In the genomic region with DNA sequence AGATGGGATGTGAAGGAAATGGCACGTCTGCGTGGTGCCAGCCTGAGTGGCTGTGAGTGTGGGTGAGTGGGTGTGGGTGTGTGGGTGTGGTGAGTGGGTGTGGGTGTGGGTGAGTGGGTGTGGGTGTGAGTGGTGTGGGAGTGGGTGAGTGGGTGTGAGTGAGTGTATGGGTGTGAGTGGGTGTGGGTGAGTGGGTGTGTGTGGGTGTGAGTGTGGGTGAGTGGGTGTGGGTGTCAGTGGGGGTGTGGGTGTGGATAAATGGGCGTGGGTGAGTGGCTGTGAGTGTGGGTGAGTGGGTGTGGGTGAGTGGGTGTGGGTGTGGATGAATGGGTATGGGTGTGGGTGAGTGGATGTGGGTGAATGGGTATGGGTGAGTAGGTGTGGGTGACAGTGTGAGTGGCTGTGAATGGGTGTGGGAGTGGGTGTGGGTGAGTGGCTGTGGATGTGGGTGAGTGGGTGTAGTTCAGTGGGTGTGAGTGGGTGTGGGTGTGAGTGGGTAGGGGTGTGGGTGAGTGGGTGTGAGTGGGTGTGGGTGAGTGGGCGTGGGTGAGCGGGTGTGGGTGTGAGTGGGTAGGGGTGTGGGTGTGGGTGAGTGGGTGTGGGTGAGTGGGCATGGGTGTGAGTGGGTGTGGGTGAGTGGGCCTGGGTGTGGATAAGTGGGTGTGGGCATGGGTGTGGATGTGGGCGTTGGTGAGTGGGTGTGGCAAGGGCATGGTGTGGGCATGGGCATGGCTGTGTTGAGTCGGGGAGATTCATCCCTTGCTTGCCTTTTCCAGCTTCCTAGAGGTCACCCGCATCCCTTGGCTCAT, we compare ENCODE assay signal across 13 cellular contexts.
DNase-seq lines count a peak whose midpoint lies in the region; ATAC-seq, FAIRE-seq and TF ChIP-seq lines count a peak whose summit lies in the region.
"Had no signal": no experiment of that assay in that cellular context is flagged by ENCODE, and none has a peak within 500 bp of the region (broad histone marks: within the 10 kb centered on the region; RNA-seq: fewer than 3 reads in every experiment).

No MANE protein-coding gene starts in this region.

- H3K36me3 Mint-ChIP-seq in activated T-cell treated with anti-CD3 and anti-CD28 coated beads, Interleukin-2, amount 50 U/mL, for 4 hours (ENCODE audit: insufficient read depth): no peaks in the 10 kb centered on the region

- H3K9ac ChIP-seq in kidney (ENCODE audit: low read length in 2 of 2): no peak overlapping the region

- H3K9me3 Mint-ChIP-seq in activated T-cell treated with anti-CD3 and anti-CD28 coated beads, Interleukin-2, amount 50 U/mL, for 4 hours: no peaks in the 10 kb centered on the region
- H3K9me3 Mint-ChIP-seq: activated T-cell treated with anti-CD3 and anti-CD28 coated beads, Interleukin-2, amount 50 U/mL, for 72 hours; endodermal cell had no signal

- no peaks in the 10 kb centered on the region for H3K4me1 Mint-ChIP-seq in activated T-cell treated with anti-CD3 and anti-CD28 coated beads, Interleukin-2, amount 50 U/mL, for 4 hours (ENCODE audit: low read depth)
- H3K4me1 Mint-ChIP-seq: endodermal cell had no signal

- ATAC-seq in activated T-cell treated with anti-CD3 and anti-CD28 coated beads, Interleukin-2, amount 50 U/mL, for 4 hours: no peak
- ATAC-seq in GM21528 (IDR thresholded peaks at IDR 0.05; ENCODE audit: low FRiP score, unreplicated experiment): no peak
- ATAC-seq in gastroesophageal sphincter: no peak
- ATAC-seq: left colon had no signal

- no peaks in the 10 kb centered on the region for H3K36me3 ChIP-seq in kidney (ENCODE audit: control insufficient read depth in 1 of 2, insufficient read depth in 2 of 2, low read length in 2 of 2)
- H3K36me3 ChIP-seq in testis (ENCODE audit: low read depth, missing control alignments): no peaks in the 10 kb centered on the region
- H3K36me3 ChIP-seq in gastroesophageal sphincter: no peaks in the 10 kb centered on the region

- TF ChIP-seq EP300 in gastroesophageal sphincter (IDR thresholded peaks at IDR 0.05): no peak

- no peak overlapping the region for H3K27ac ChIP-seq in kidney (ENCODE audit: low read depth in 2 of 2, low read length in 2 of 2)
- H3K27ac ChIP-seq in testis: peak overlapping the region; percentile 67 to 78
- H3K27ac ChIP-seq in gastroesophageal sphincter: peak overlapping the region in 2 of 4 donors; percentile 62 to 69

- intact Hi-C loops in kidney (cut with DNase I) (no loop called here), testis (cut with DNase I; ENCODE audit: low total_unique reads) (no loop called here)

- DNase-seq in activated T-cell treated with anti-CD3 and anti-CD28 coated beads for 4 hours (peak; percentile 7), kidney (peak; percentile 49), testis (no peak), GM13976 (ENCODE audit: low spot score) (no peak)
- no peak for DNase-seq in activated T-cell treated with anti-CD3 and anti-CD28 coated beads, Interleukin-2, amount 50 U/mL, for 1 hour
- peak; percentile 21 for DNase-seq in activated T-cell treated with anti-CD3 and anti-CD28 coated beads, Interleukin-2, amount 50 U/mL, for 4 hours
- DNase-seq: endodermal cell; left colon; stimulated activated CD4-positive, alpha-beta T cell treated with anti-CD3 and anti-CD28 coated beads, Interleukin-4, amount 100 ng/mL, for 24 hours; T-helper 2 cell had no signal

- H3K4me3 ChIP-seq in kidney (ENCODE audit: low read length in 2 of 2) (no peak overlapping the region), testis (no peak overlapping the region), gastroesophageal sphincter (no peak overlapping the region)

- no peaks in the 10 kb centered on the region for H3K27me3 Mint-ChIP-seq in activated T-cell treated with anti-CD3 and anti-CD28 coated beads, Interleukin-2, amount 50 U/mL, for 4 hours (ENCODE audit: low read depth)

- no peak for FAIRE-seq in kidney (lab: Jason Lieb, UNC)

- H3K4me1 ChIP-seq in kidney (ENCODE audit: control insufficient read depth in 1 of 2, insufficient read depth in 1 of 2, low read depth in 1 of 2, low read length in 2 of 2) (peaks cover 0 to 4% of the 10 kb centered on the region in 2 donors), testis (peaks cover 65% of the 10 kb centered on the region), gastroesophageal sphincter (peaks cover 0 to 61% (median 24%) of the 10 kb centered on the region in 3 donors)

- TF ChIP-seq POLR2A in testis (IDR thresholded peaks at IDR 0.05) (no peak), gastroesophageal sphincter (IDR thresholded peaks at IDR 0.05) (no peak)

- 49 to 63% methylated on average over 8 of the region's 8 CpGs for WGBS in testis, 2 donors
- 55 to 64% methylated on average over 5 to 6 of the region's 8 CpGs for WGBS in gastroesophageal sphincter (ENCODE audit: low coverage in 1 of 2), 2 donors

- H3K27me3 ChIP-seq in testis (no peaks in the 10 kb centered on the region), gastroesophageal sphincter (no peaks in the 10 kb centered on the region)

- no peak for TF ChIP-seq CTCF in kidney (IDR thresholded peaks at IDR 0.05; ENCODE audit: borderline replicate concordance, extremely low read depth, insufficient read depth)
- TF ChIP-seq CTCF in testis (IDR thresholded peaks at IDR 0.05): no peak
- TF ChIP-seq CTCF in GM13976 (IDR thresholded peaks at IDR 0.05; ENCODE audit: borderline replicate concordance, control extremely low read depth, extremely low read depth, insufficient read depth, missing control alignments): no peak
- no peak for TF ChIP-seq CTCF in gastroesophageal sphincter (IDR thresholded peaks at IDR 0.05)

- H3K4me3 Mint-ChIP-seq in activated T-cell treated with anti-CD3 and anti-CD28 coated beads, Interleukin-2, amount 50 U/mL, for 4 hours: peak overlapping the region; percentile 13
- H3K4me3 Mint-ChIP-seq: activated T-cell treated with anti-CD3 and anti-CD28 coated beads, Interleukin-2, amount 50 U/mL, for 72 hours; endodermal cell had no signal

- H3K9me3 ChIP-seq in kidney (ENCODE audit: control insufficient read depth in 1 of 2, low read length in 2 of 2): no peaks in the 10 kb centered on the region
- no peaks in the 10 kb centered on the region for H3K9me3 ChIP-seq in testis
- H3K9me3 ChIP-seq in gastroesophageal sphincter: no peaks in the 10 kb centered on the region

- in situ Hi-C loops in GM13976 (cut with MboI; ENCODE audit: low sequenced_read_pairs, unreplicated experiment): no loop called here

Comparison
In these comparisons a context has a peak if more than half of its experiments do, and no peak if none do; other contexts are left out.
1. DNase-seq: peak in activated T-cell treated with anti-CD3 and anti-CD28 coated beads for 4 hours (single experiment), activated T-cell treated with anti-CD3 and anti-CD28 coated beads, Interleukin-2, amount 50 U/mL, for 4 hours (single experiment) and kidney (single experiment); none in activated T-cell treated with anti-CD3 and anti-CD28 coated beads, Interleukin-2, amount 50 U/mL, for 1 hour (single experiment), testis (single experiment) and GM13976 (single experiment).
2. H3K27ac ChIP-seq: peak in testis (2 of 2); none in kidney (0 of 2).